In the genomic region with DNA sequence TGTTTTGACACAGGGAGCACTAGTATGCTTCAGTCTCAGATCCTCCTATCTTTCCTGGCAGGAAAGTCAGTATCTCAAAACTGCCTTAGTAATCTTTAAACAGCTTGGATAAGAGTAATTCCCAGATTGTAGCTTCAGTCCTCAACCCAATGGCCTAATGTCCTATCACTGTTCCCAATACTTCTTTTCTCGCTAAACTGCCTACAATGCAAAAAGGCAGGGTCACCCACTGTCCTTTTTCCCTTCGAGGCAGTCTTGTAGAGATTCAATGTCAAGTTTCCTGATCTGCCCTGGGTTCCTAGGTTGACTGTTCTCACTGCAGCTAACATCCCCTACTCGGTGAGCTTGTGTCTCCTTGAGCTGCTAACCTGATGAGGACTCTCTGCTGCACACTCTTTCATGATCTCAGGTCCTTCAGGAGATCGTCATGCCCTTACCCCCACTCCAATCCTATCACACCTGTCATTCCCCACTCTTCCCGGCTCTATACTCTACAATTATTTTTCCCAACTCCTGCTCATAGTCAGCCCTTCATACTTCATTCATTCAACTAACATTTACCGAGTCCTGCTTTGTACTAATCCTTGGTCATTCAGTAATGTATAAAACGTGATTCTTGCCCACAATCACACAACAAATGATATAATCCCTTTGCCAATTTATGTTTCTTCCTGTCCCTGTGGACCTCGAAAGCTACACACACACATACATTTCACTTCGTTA, we compare ENCODE assay signal across 8 cellular contexts. TPM values are rescaled to one million over a fixed set of nuclear protein-coding genes. Genes with fewer than 3 reads are reported as not detected.
DNase-seq lines count a peak whose midpoint lies in the region; ATAC-seq and TF ChIP-seq lines count a peak whose summit lies in the region.

No MANE protein-coding gene starts in this region.

- no peak overlapping the region for H3K27ac Mint-ChIP-seq in CD4-positive, alpha-beta memory T cell
- no peak overlapping the region for H3K27ac Mint-ChIP-seq in neural progenitor cell
- H3K27ac Mint-ChIP-seq in activated naive CD4-positive, alpha-beta T cell treated with anti-CD3 and anti-CD28 coated beads, Interleukin-2, amount 50 U/mL, for 72 hours, result no peak overlapping the region

- no peaks in the 10 kb centered on the region for H3K27me3 ChIP-seq in CD4-positive, alpha-beta memory T cell (ENCODE audit: insufficient read depth, low read length)
- H3K27me3 ChIP-seq in duodenal mucosa (ENCODE audit: control insufficient read depth in 1 of 2, insufficient read depth in 2 of 2, low read length in 2 of 2) (no peaks in the 10 kb centered on the region), neural progenitor cell (no peaks in the 10 kb centered on the region)

- POLR2A ChIA-PET in CD4-positive, alpha-beta memory T cell (lab: Charles Lee; ENCODE audit: partially characterized antibody), result interaction anchor here (0.6 to 3.1 kb wide), 13 partner anchors 14 to 571 kb away, joined by 3 to 32 read pairs (median 6); partner anchors contain the start of genes FAM168A, LIPT2, RAB6A and UCP2

- H3K4me1 ChIP-seq in CD4-positive, alpha-beta memory T cell (ENCODE audit: insufficient read depth, low read length), result peaks cover 40% of the 10 kb centered on the region
- H3K4me1 ChIP-seq in duodenal mucosa (ENCODE audit: control insufficient read depth in 1 of 2, insufficient read depth in 2 of 2, low read length in 2 of 2) (peaks cover 23% of the 10 kb centered on the region in 2 donors), neural progenitor cell (peaks cover 21% of the 10 kb centered on the region)

- CTCF ChIA-PET in CD4-positive, alpha-beta memory T cell (lab: Charles Lee; ENCODE audit: partially characterized antibody), result interaction anchor here (1.6 to 2.9 kb wide), 2 partner anchors 21 to 86 kb away, joined by 4 to 12 read pairs; no protein-coding TSS in a partner anchor

- no peak for ATAC-seq in activated naive CD4-positive, alpha-beta T cell treated with anti-CD3 and anti-CD28 coated beads, Interleukin-2, amount 50 U/mL, for 72 hours

- H3K4me1 Mint-ChIP-seq in CD4-positive, alpha-beta memory T cell, result peaks cover 16 to 22% (median 17%) of the 10 kb centered on the region in 4 donors
- peaks cover 4% of the 10 kb centered on the region for H3K4me1 Mint-ChIP-seq in neural progenitor cell

- H2AFZ ChIP-seq in neural progenitor cell (replicated peaks), result peak overlapping the region; percentile 97

- peak overlapping the region; percentile 73 to 95 for H3K9ac ChIP-seq in duodenal mucosa (ENCODE audit: low read depth in 1 of 2, low read length in 2 of 2)
- H3K9ac ChIP-seq in neural progenitor cell, result peak overlapping the region; percentile 78

- no peaks in the 10 kb centered on the region for H3K27me3 Mint-ChIP-seq in CD4-positive, alpha-beta memory T cell
- no peaks in the 10 kb centered on the region for H3K27me3 Mint-ChIP-seq in neural progenitor cell (ENCODE audit: insufficient read depth, low read depth)

- H3F3A ChIP-seq in neural progenitor cell (ENCODE audit: low read depth), result peaks cover 16% of the 10 kb centered on the region

- H3K9me3 ChIP-seq in CD4-positive, alpha-beta memory T cell (ENCODE audit: control insufficient read depth in 1 of 2, low read length in 2 of 2), result no peaks in the 10 kb centered on the region
- H3K9me3 ChIP-seq in duodenal mucosa (ENCODE audit: control insufficient read depth in 1 of 2, low read length in 2 of 2) (no peaks in the 10 kb centered on the region), neural progenitor cell (ENCODE audit: low read depth) (no peaks in the 10 kb centered on the region)

- peak overlapping the region; percentile 90 for H3K4me2 ChIP-seq in neural progenitor cell

- in situ Hi-C loops in KBM-7 (cut with MboI; ENCODE audit: low pct_unique_long_range_greater_than_20kb, low sequenced_read_pairs), result no loop called here

- intact Hi-C loops in CD4-positive, alpha-beta memory T cell (cut with micrococcal nuclease), result loop anchor here (2.0 kb wide), 2 partner anchors 63 to 187 kb away; partner anchors contain the start of gene UCP2

- peaks cover 10% of the 10 kb centered on the region for H4K20me1 ChIP-seq in neural progenitor cell (ENCODE audit: low read depth)

- H3K4me3 ChIP-seq in CD4-positive, alpha-beta memory T cell (ENCODE audit: low read length in 2 of 2), result peak overlapping the region; percentile 21 to 86
- H3K4me3 ChIP-seq in duodenal mucosa (ENCODE audit: low read depth in 1 of 2, low read length in 2 of 2) (peak overlapping the region; percentile 80 to 88), neural progenitor cell (peak overlapping the region; percentile 95)

- DNase-seq in CD4-positive, alpha-beta memory T cell, result peak in 1 of 5 donors; percentile 30
- peak; percentile 4 for DNase-seq in KBM-7
- DNase-seq in neural progenitor cell (ENCODE audit: low spot score), result no peak
- DNase-seq in NCI-H446 (lab: John Stamatoyannopoulos, UW), result no peak
- DNase-seq in NCI-H1105 (lab: John Stamatoyannopoulos, UW), result no peak
- DNase-seq in activated naive CD4-positive, alpha-beta T cell treated with anti-CD3 and anti-CD28 coated beads, Interleukin-2, amount 50 U/mL, for 72 hours (ENCODE audit: low spot score in 2 of 2), result no peak
- no peak for DNase-seq in NCI-H2171 (lab: John Stamatoyannopoulos, UW)

- no peaks in the 10 kb centered on the region for H3K9me3 Mint-ChIP-seq in CD4-positive, alpha-beta memory T cell
- H3K9me3 Mint-ChIP-seq in neural progenitor cell, result no peaks in the 10 kb centered on the region
- H3K9me3 Mint-ChIP-seq in activated naive CD4-positive, alpha-beta T cell treated with anti-CD3 and anti-CD28 coated beads, Interleukin-2, amount 50 U/mL, for 72 hours, result no peaks in the 10 kb centered on the region

- H3K36me3 Mint-ChIP-seq in CD4-positive, alpha-beta memory T cell, result peaks cover 18 to 19% of the 10 kb centered on the region in 2 donors
- H3K36me3 Mint-ChIP-seq in neural progenitor cell, result peaks cover 3% of the 10 kb centered on the region
- H3K36me3 Mint-ChIP-seq in activated naive CD4-positive, alpha-beta T cell treated with anti-CD3 and anti-CD28 coated beads, Interleukin-2, amount 50 U/mL, for 72 hours, result peaks cover 0 to 6% of the 10 kb centered on the region in 2 donors

- peak overlapping the region; percentile 70 for H3K27ac ChIP-seq in CD4-positive, alpha-beta memory T cell (ENCODE audit: low read depth, low read length)
- H3K27ac ChIP-seq in duodenal mucosa (ENCODE audit: low read depth, low read length) (no peak overlapping the region), neural progenitor cell (peak overlapping the region; percentile 43)

- H3K36me3 ChIP-seq in CD4-positive, alpha-beta memory T cell (ENCODE audit: insufficient read depth, low read length), result peaks cover 7% of the 10 kb centered on the region
- H3K36me3 ChIP-seq in duodenal mucosa (ENCODE audit: control insufficient read depth in 1 of 2, insufficient read depth in 2 of 2, low read length in 2 of 2) (peaks cover 11 to 24% of the 10 kb centered on the region in 2 donors), neural progenitor cell (peaks cover 11% of the 10 kb centered on the region)

- no peak overlapping the region for H3K4me3 Mint-ChIP-seq in CD4-positive, alpha-beta memory T cell
- no peak overlapping the region for H3K4me3 Mint-ChIP-seq in neural progenitor cell

- peaks cover 61% of the 10 kb centered on the region for H3K79me2 ChIP-seq in neural progenitor cell (ENCODE audit: low read depth)

- TF ChIP-seq CTCF in neural progenitor cell (IDR thresholded peaks at IDR 0.05), result no peak

RNA-seq across cellular contexts. Expression of gene C2CD3, which starts 0.9 kb away (rescaled TPM):
- total RNA-seq in CD4-positive, alpha-beta memory T cell, result 10 to 100 TPM; 41.9 to 52.7 TPM
- 10 to 100 TPM in 1 of 2 donors, 1 to 10 TPM in 1; 4.5 to 11.0 TPM for polyA plus RNA-seq in CD4-positive, alpha-beta memory T cell
- 19.6 and 25.2 TPM in 2 replicates for total RNA-seq in neural progenitor cell (ENCODE audit: low replicate concordance)
- total RNA-seq in activated naive CD4-positive, alpha-beta T cell treated with anti-CD3 and anti-CD28 coated beads, Interleukin-2, amount 50 U/mL, for 72 hours, result 10 to 100 TPM; 28.6 to 42.8 TPM

RNA-seq across cellular contexts. Expression of gene PPME1, which starts 1.2 kb away (rescaled TPM):
- 10 to 100 TPM; 20.7 to 21.9 TPM for total RNA-seq in CD4-positive, alpha-beta memory T cell
- 10 to 100 TPM; 17.3 to 21.6 TPM for polyA plus RNA-seq in CD4-positive, alpha-beta memory T cell
- total RNA-seq in neural progenitor cell (ENCODE audit: low replicate concordance), result 55.7 and 55.8 TPM in 2 replicates
- 10 to 100 TPM; 35.0 to 73.9 TPM for total RNA-seq in activated naive CD4-positive, alpha-beta T cell treated with anti-CD3 and anti-CD28 coated beads, Interleukin-2, amount 50 U/mL, for 72 hours
